Comparison of ENCODE assay signal across 15 cellular contexts in the genomic region with DNA sequence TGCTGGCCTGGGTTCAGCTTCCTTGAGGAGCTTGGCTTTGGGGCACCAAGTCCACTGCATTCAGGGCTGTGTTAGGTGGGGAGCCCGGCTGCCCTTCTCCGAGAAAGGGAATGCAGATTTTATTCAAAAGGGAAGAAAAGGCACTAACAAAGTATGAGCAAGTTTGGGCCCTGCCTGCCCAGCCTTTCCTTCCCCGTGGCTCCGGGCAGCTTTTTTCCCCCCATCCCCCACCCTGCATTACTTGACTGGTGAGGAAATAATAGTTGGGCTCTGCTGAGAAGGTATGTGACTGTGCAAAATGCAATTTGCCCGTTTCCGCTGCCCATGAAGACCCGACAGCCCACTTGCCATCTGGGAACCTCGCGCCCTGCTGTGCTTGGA.
DNase-seq lines count a peak whose midpoint lies in the region; ATAC-seq and TF ChIP-seq lines count a peak whose summit lies in the region.
"Had no signal": no experiment of that assay in that cellular context is flagged by ENCODE, and none has a peak within 500 bp of the region (broad histone marks: within the 10 kb centered on the region; RNA-seq: fewer than 3 reads in every experiment).

No MANE protein-coding gene starts in this region.

- no peak overlapping the region for H3K27ac ChIP-seq in right cardiac atrium (ENCODE audit: low read length)
- peak overlapping the region; percentile 43 to 66 for H3K27ac ChIP-seq in esophagus (ENCODE audit: low read depth in 2 of 2, low read length in 1 of 2)
- peak overlapping the region; percentile 39 for H3K27ac ChIP-seq in neuronal stem cell (replicated peaks; ENCODE audit: low read length)
- H3K27ac ChIP-seq: epithelial cell of prostate, testis, WERI-Rb-1 had no signal

- H3K4me3 Mint-ChIP-seq in activated naive CD8-positive, alpha-beta T cell treated with anti-CD3 and anti-CD28 coated beads for 36 hours: no peak overlapping the region
- H3K4me3 Mint-ChIP-seq: activated T-helper 1 cell treated with anti-CD3 and anti-CD28 coated beads, Interleukin-12 subunit alpha, Interleukin-12 subunit beta, Interleukin-2, Interleukin-4 antibody, amounts not matched to agents 30 ng/mL and 10 ng/mL and 1 ng/mL, durations not matched to agents 14 hours and 24 hours and 36 hours had no signal

- no peaks in the 10 kb centered on the region for H3K36me3 Mint-ChIP-seq in activated naive CD8-positive, alpha-beta T cell treated with anti-CD3 and anti-CD28 coated beads for 36 hours

- H3K4me1 Mint-ChIP-seq in activated naive CD8-positive, alpha-beta T cell treated with anti-CD3 and anti-CD28 coated beads for 36 hours: no peaks in the 10 kb centered on the region

- H2AFZ ChIP-seq in neuronal stem cell (ENCODE audit: low read length): peak overlapping the region; percentile 47

- no peak overlapping the region for H2BK5ac ChIP-seq in neuronal stem cell (ENCODE audit: low read length)

- peak; percentile 16 to 20 for ATAC-seq in right cardiac atrium
- no peak for ATAC-seq in Right ventricle myocardium superior (ENCODE audit: poor library complexity)
- ATAC-seq: Panc1 had no signal

- peaks cover 17% of the 10 kb centered on the region for H3K27me3 Mint-ChIP-seq in activated naive CD8-positive, alpha-beta T cell treated with anti-CD3 and anti-CD28 coated beads for 36 hours

- intact Hi-C loops in right cardiac atrium (cut with DNase I) (no loop called here), Right ventricle myocardium superior (cut with DNase I) (no loop called here)

- H2AK5ac ChIP-seq in neuronal stem cell (ENCODE audit: low read depth, low read length): no peak overlapping the region

- H3K9me3 ChIP-seq in right cardiac atrium (ENCODE audit: control insufficient read depth, low read length) (no peaks in the 10 kb centered on the region), esophagus (ENCODE audit: control insufficient read depth in 2 of 2, insufficient read depth in 1 of 2, low read depth in 1 of 2, low read length in 1 of 2) (no peaks in the 10 kb centered on the region), neuronal stem cell (replicated peaks in 1 of 2; ENCODE audit: control insufficient read depth in 2 of 2, insufficient read depth in 1 of 2, low read depth in 1 of 2, low read length in 2 of 2) (no peaks in the 10 kb centered on the region), BE2C (no peaks in the 10 kb centered on the region)
- H3K9me3 ChIP-seq: testis had no signal

- no peak overlapping the region for H3K14ac ChIP-seq in neuronal stem cell (ENCODE audit: low read length)

- peaks cover 1% of the 10 kb centered on the region for H3K79me1 ChIP-seq in neuronal stem cell (ENCODE audit: low read depth, low read length)

- no peak overlapping the region for H3K4me2 ChIP-seq in neuronal stem cell (ENCODE audit: insufficient read depth, low read length, poor library complexity, severe bottlenecking)

- H3K4me3 ChIP-seq in right cardiac atrium (ENCODE audit: low read length) (no peak overlapping the region), esophagus (ENCODE audit: low read depth in 1 of 2, low read length in 2 of 2) (no peak overlapping the region), neuronal stem cell (ENCODE audit: low read length in 2 of 2) (peak overlapping the region in 1 of 2 donors; percentile 24), BE2C (ENCODE audit: low read depth, low read length) (no peak overlapping the region)
- H3K4me3 ChIP-seq: testis had no signal

- no peaks in the 10 kb centered on the region for H3K27me3 ChIP-seq in right cardiac atrium (ENCODE audit: control insufficient read depth, insufficient read depth)
- no peaks in the 10 kb centered on the region for H3K27me3 ChIP-seq in esophagus (ENCODE audit: control insufficient read depth in 1 of 2, insufficient read depth in 2 of 2, low read length in 2 of 2)
- H3K27me3 ChIP-seq in neuronal stem cell (ENCODE audit: control insufficient read depth in 3 of 3, insufficient read depth in 3 of 3, low read depth in 1 of 3, low read length in 3 of 3): no peaks in the 10 kb centered on the region
- no peaks in the 10 kb centered on the region for H3K27me3 ChIP-seq in BE2C
- H3K27me3 ChIP-seq: testis had no signal

- H3K36me3 ChIP-seq in esophagus (ENCODE audit: control insufficient read depth in 2 of 2, insufficient read depth in 2 of 2, low read length in 1 of 2): no peaks in the 10 kb centered on the region
- no peaks in the 10 kb centered on the region for H3K36me3 ChIP-seq in neuronal stem cell (replicated peaks in 1 of 2; ENCODE audit: control insufficient read depth in 2 of 2, insufficient read depth in 2 of 2, low read length in 2 of 2)
- H3K36me3 ChIP-seq in BE2C: no peaks in the 10 kb centered on the region
- H3K36me3 ChIP-seq: WERI-Rb-1 had no signal

- no peak overlapping the region for H4K8ac ChIP-seq in neuronal stem cell (ENCODE audit: low read depth, low read length)

- H4K91ac ChIP-seq in neuronal stem cell (ENCODE audit: low read depth, low read length, poor library complexity): no peak overlapping the region

- DNase-seq in right cardiac atrium (peak in 1 of 3 donors; percentile 30), Right ventricle myocardium superior (no peak), neuronal stem cell (ENCODE audit: low spot score) (no peak), ureter (ENCODE audit: low spot score) (no peak), D341Med (ENCODE audit: low spot score) (no peak), BE2C (no peak)
- no peak for DNase-seq in activated naive CD8-positive, alpha-beta T cell treated with anti-CD3 and anti-CD28 coated beads for 36 hours
- DNase-seq: NCI-H1048; stimulated activated CD4-positive, alpha-beta T cell treated with anti-CD3 and anti-CD28 coated beads, Interleukin-2, amount 100 ng/mL, for 48 hours; testis; WERI-Rb-1 had no signal

- H3K27ac Mint-ChIP-seq in activated naive CD8-positive, alpha-beta T cell treated with anti-CD3 and anti-CD28 coated beads for 36 hours: no peak overlapping the region
- H3K27ac Mint-ChIP-seq: activated T-helper 1 cell treated with anti-CD3 and anti-CD28 coated beads, Interleukin-12 subunit alpha, Interleukin-12 subunit beta, Interleukin-2, Interleukin-4 antibody, amounts not matched to agents 30 ng/mL and 10 ng/mL and 1 ng/mL, durations not matched to agents 14 hours and 24 hours and 36 hours had no signal

- peak overlapping the region; percentile 61 for H3K18ac ChIP-seq in neuronal stem cell (ENCODE audit: low read length)

- no peak overlapping the region for H3K4ac ChIP-seq in neuronal stem cell (ENCODE audit: low read length)

- WGBS in right cardiac atrium: 57% methylated on average over 9 of the region's 9 CpGs
- 47 to 50% methylated on average over 9 of the region's 9 CpGs for whole genome bisulfite sequencing in esophagus, 2 donors
- no CpG with 5 or more reads among the region's 9 CpGs for WGBS in neuronal stem cell (ENCODE audit: extremely low coverage in 2 of 2, insufficient read length in 2 of 2, insufficient replicate concordance in 1 of 2), 2 donors

- H3K23ac ChIP-seq in neuronal stem cell (ENCODE audit: low read depth, low read length, poor library complexity): no peak overlapping the region

- no peak overlapping the region for H3K9ac ChIP-seq in neuronal stem cell (ENCODE audit: low read depth, low read length, poor library complexity)

- H3K9me3 Mint-ChIP-seq in activated naive CD8-positive, alpha-beta T cell treated with anti-CD3 and anti-CD28 coated beads for 36 hours: no peaks in the 10 kb centered on the region
- H3K9me3 Mint-ChIP-seq: activated T-helper 1 cell treated with anti-CD3 and anti-CD28 coated beads, Interleukin-12 subunit alpha, Interleukin-12 subunit beta, Interleukin-2, Interleukin-4 antibody, amounts not matched to agents 30 ng/mL and 10 ng/mL and 1 ng/mL, durations not matched to agents 14 hours and 24 hours and 36 hours had no signal

- no peak for TF ChIP-seq CTCF in BE2C (IDR thresholded peaks at IDR 0.05; ENCODE audit: low read depth, low read length)

- H3K4me1 ChIP-seq in right cardiac atrium (ENCODE audit: control insufficient read depth, insufficient read depth, low read length) (peaks cover 22% of the 10 kb centered on the region), esophagus (ENCODE audit: control insufficient read depth in 2 of 2, insufficient read depth in 2 of 2, low read length in 1 of 2) (peaks cover 0 to 11% of the 10 kb centered on the region in 2 donors), neuronal stem cell (ENCODE audit: control insufficient read depth in 2 of 2, insufficient read depth in 1 of 2, low read depth in 1 of 2, low read length in 2 of 2) (peaks cover 23 to 37% of the 10 kb centered on the region in 2 donors), BE2C (peaks cover 5% of the 10 kb centered on the region; the same call in 1 of the 2 replicates)

- no peak overlapping the region for H2BK12ac ChIP-seq in neuronal stem cell (ENCODE audit: low read length)

- no peak overlapping the region for H2BK15ac ChIP-seq in neuronal stem cell (ENCODE audit: low read length)

- no peak overlapping the region for H2BK120ac ChIP-seq in neuronal stem cell (ENCODE audit: low read depth, low read length)
